In the genomic region with DNA sequence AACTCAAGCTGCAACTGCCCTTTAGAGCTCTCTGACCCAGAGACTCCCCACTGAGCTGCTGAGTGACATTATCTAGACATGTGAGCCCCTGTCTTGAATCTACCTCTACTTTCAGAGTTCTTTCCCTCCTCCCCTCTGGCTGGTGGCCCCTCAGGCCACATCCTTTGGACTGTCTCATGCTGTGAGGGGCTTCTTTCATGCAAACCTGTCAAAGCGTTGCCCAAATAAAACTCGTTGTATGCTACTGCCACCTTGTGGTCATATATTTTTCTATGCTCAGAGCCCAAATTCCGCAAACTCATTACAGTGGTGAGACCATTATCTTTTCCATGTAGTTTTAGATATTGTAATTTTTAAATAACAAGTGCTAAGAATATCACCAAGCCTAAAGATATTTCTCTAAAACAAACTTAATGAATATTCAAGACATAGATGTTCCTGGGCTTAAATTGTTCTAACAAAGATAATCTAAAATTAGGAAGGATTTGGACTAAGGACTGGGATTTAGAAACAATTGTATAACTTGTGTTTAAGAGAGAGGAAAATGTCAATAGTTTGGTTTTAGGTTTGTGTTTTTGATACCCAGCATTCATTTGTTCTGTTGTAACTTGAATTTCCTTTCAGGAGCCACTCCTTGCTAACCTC, we compare ENCODE assay signal across 1 cellular context.
TF ChIP-seq lines count a peak whose summit lies in the region.

No MANE protein-coding gene starts in this region.

TF ChIP-seq in HepG2, 621 proteins besides CTCF, POLR2A, EP300 and RAD21 (continued from another document):
- TF ChIP-seq, protein P1, sequence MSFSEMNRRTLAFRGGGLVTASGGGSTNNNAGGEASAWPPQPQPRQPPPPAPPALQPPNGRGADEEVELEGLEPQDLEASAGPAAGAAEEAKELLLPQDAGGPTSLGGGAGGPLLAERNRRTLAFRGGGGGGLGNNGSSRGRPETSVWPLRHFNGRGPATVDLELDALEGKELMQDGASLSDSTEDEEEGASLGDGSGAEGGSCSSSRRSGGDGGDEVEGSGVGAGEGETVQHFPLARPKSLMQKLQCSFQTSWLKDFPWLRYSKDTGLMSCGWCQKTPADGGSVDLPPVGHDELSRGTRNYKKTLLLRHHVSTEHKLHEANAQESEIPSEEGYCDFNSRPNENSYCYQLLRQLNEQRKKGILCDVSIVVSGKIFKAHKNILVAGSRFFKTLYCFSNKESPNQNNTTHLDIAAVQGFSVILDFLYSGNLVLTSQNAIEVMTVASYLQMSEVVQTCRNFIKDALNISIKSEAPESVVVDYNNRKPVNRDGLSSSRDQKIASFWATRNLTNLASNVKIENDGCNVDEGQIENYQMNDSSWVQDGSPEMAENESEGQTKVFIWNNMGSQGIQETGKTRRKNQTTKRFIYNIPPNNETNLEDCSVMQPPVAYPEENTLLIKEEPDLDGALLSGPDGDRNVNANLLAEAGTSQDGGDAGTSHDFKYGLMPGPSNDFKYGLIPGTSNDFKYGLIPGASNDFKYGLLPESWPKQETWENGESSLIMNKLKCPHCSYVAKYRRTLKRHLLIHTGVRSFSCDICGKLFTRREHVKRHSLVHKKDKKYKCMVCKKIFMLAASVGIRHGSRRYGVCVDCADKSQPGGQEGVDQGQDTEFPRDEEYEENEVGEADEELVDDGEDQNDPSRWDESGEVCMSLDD (CRISPR knock-in tag; IDR thresholded peaks at IDR 0.05; ENCODE audit: borderline replicate concordance): no peak
- TF ChIP-seq XRCC5 (optimal IDR thresholded peaks at IDR 0.05; ENCODE audit: low read length) (no peak), SMC3 (IDR thresholded peaks at IDR 0.05; ENCODE audit: low read length) (peak; percentile 95), ZNF280D (CRISPR knock-in tag; IDR thresholded peaks at IDR 0.05) (peak; percentile 72; the same call in 1 of the 2 replicates), ZNF782 (CRISPR knock-in tag; IDR thresholded peaks at IDR 0.05; ENCODE audit: borderline replicate concordance) (no peak), STAG1 (CRISPR knock-in tag; IDR thresholded peaks at IDR 0.05) (peak; percentile 92), ZNF558 (CRISPR knock-in tag; IDR thresholded peaks at IDR 0.05; ENCODE audit: borderline replicate concordance) (no peak)
- TF ChIP-seq, protein P2, sequence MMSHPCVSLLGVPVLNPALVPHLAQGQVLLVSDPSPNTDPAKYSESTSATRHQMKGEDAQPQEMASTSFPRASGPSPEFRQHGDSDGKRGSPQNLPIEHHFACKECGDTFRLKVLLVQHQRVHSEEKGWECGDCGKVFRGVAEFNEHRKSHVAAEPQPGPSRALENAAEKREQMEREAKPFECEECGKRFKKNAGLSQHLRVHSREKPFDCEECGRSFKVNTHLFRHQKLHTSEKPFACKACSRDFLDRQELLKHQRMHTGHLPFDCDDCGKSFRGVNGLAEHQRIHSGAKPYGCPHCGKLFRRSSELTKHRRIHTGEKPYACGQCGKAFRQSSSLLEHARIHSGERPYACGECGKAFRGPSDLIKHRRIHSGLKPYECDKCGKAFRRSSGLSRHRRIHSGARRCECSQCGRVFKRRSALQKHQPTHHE (CRISPR knock-in tag; IDR thresholded peaks at IDR 0.05; ENCODE audit: borderline replicate concordance): no peak
